Comparison of ENCODE assay signal across 15 cellular contexts in genomic region chr15:78282324-78282723, GRCh38. TPM values are rescaled to one million over a fixed set of nuclear protein-coding genes. Genes with fewer than 3 reads are reported as not detected.
"Had no signal": no experiment of that assay in that cellular context is flagged by ENCODE, and none has a peak within 500 bp of the region (broad histone marks: within the 10 kb centered on the region; RNA-seq: fewer than 3 reads in every experiment).

No MANE protein-coding gene starts in this region.

- H3K27me3 Mint-ChIP-seq: activated naive CD8-positive, alpha-beta T cell; naive thymus-derived CD4-positive, alpha-beta T cell had no signal

- H3K9me3 Mint-ChIP-seq: naive thymus-derived CD4-positive, alpha-beta T cell had no signal

- H3K4me3 Mint-ChIP-seq: activated naive CD8-positive, alpha-beta T cell; naive thymus-derived CD4-positive, alpha-beta T cell had no signal

- H3K4me3 ChIP-seq: breast epithelium, gastroesophageal sphincter, ovary, spleen, thyroid gland had no signal

- H3K27me3 ChIP-seq: breast epithelium, gastroesophageal sphincter, ovary, spleen, thyroid gland had no signal

- H3K27ac ChIP-seq: breast epithelium, gastroesophageal sphincter, ovary, spleen, thyroid gland had no signal

- H3K27ac Mint-ChIP-seq: activated naive CD8-positive, alpha-beta T cell had no signal

- H3K9me3 ChIP-seq: breast epithelium, gastroesophageal sphincter, ovary, spleen, thyroid gland had no signal

- H3K36me3 ChIP-seq: breast epithelium, ovary had no signal

- DNase-seq: activated CD4-positive, alpha-beta T cell treated with anti-CD3 and anti-CD28 coated beads, Interleukin-2, amount 50 U/mL, for 1 hour; cerebellar nuclear complex; effector CD8-positive, alpha-beta T cell; islet precursor cell; naive thymus-derived CD4-positive, alpha-beta T cell; ovary; spleen; SW 1271; thyroid gland had no signal

- H3K4me1 ChIP-seq: breast epithelium, gastroesophageal sphincter, thyroid gland had no signal

- ATAC-seq: activated CD4-positive, CD25-positive, alpha-beta regulatory T cell treated with anti-CD3 and anti-CD28 coated beads, Interleukin-2, amount 50 U/mL, for 24 hours; gastroesophageal sphincter; left lobe of liver; naive thymus-derived CD4-positive, alpha-beta T cell; sciatic nerve had no signal

RNA-seq across cellular contexts. Expression of gene CRABP1, which starts 57.8 kb away (rescaled TPM):
- polyA plus RNA-seq: naive thymus-derived CD4-positive, alpha-beta T cell had no signal
